8 cellular contexts compared by ENCODE assay signal in genomic region chr3:111610612-111611054, GRCh38. TPM values are rescaled to one million over a fixed set of nuclear protein-coding genes. Genes with fewer than 3 reads are reported as not detected.
DNase-seq lines count a peak whose midpoint lies in the region; ATAC-seq and TF ChIP-seq lines count a peak whose summit lies in the region.

No MANE protein-coding gene starts in this region.

- WGBS in thymus = 81% methylated on average over 8 of the region's 8 CpGs

- H3K27me3 ChIP-seq in thymus (ENCODE audit: control insufficient read depth, insufficient read depth) = no peaks in the 10 kb centered on the region

- H3K27ac ChIP-seq in thymus (ENCODE audit: low read depth) = peak overlapping the region; percentile 55

- in situ Hi-C loops in GM13977 (cut with MboI; ENCODE audit: low pct_unique_long_range_greater_than_20kb, low sequenced_read_pairs, unreplicated experiment) = no loop called here

- peaks cover 20% of the 10 kb centered on the region for H3K4me1 ChIP-seq in thymus (ENCODE audit: control insufficient read depth, insufficient read depth, low read length)

- ATAC-seq in HG03460 (IDR thresholded peaks at IDR 0.05; ENCODE audit: unreplicated experiment) = peak; percentile 9

- H3K4me3 ChIP-seq in thymus (ENCODE audit: low read length) = no peak overlapping the region

- peak; percentile 28 for DNase-seq in activated naive CD4-positive, alpha-beta T cell treated with Interleukin-2 at 50 U/mL for 16 hours
- DNase-seq in activated naive CD4-positive, alpha-beta T cell (lab: John Stamatoyannopoulos, UW) = no peak
- peak; percentile 66 to 70 for DNase-seq in activated T-cell treated with anti-CD3 and anti-CD28 coated beads, Interleukin-2, amount 50 U/mL, for 48 hours
- no peak for DNase-seq in NCI-H146 (lab: John Stamatoyannopoulos, UW)
- DNase-seq in Kasumi-1 (lab: John Stamatoyannopoulos, UW) = no peak
- no peak for DNase-seq in GM13977 (ENCODE audit: low spot score)

- TF ChIP-seq CTCF in GM13977 (IDR thresholded peaks at IDR 0.05; ENCODE audit: extremely low read depth, insufficient read depth, missing control alignments) = no peak

- H3K36me3 ChIP-seq in thymus (ENCODE audit: control insufficient read depth, insufficient read depth) = no peaks in the 10 kb centered on the region

- H3K9me3 ChIP-seq in thymus (ENCODE audit: control insufficient read depth) = no peaks in the 10 kb centered on the region

RNA-seq across cellular contexts. Expression of gene ZBED2, which starts 15.5 kb away (rescaled TPM):
- polyA plus RNA-seq in thymus = 37.9 TPM

Comparison
In these comparisons a context has a peak if more than half of its experiments do, and no peak if none do; other contexts are left out.
1. DNase-seq: peak in activated naive CD4-positive, alpha-beta T cell treated with Interleukin-2 at 50 U/mL for 16 hours (single experiment) and activated T-cell treated with anti-CD3 and anti-CD28 coated beads, Interleukin-2, amount 50 U/mL, for 48 hours (2 of 2); none in activated naive CD4-positive, alpha-beta T cell (0 of 4), NCI-H146 (single experiment), Kasumi-1 (0 of 2) and GM13977 (single experiment).